ENCODE assay signal across 9 cellular contexts in the genomic region with DNA sequence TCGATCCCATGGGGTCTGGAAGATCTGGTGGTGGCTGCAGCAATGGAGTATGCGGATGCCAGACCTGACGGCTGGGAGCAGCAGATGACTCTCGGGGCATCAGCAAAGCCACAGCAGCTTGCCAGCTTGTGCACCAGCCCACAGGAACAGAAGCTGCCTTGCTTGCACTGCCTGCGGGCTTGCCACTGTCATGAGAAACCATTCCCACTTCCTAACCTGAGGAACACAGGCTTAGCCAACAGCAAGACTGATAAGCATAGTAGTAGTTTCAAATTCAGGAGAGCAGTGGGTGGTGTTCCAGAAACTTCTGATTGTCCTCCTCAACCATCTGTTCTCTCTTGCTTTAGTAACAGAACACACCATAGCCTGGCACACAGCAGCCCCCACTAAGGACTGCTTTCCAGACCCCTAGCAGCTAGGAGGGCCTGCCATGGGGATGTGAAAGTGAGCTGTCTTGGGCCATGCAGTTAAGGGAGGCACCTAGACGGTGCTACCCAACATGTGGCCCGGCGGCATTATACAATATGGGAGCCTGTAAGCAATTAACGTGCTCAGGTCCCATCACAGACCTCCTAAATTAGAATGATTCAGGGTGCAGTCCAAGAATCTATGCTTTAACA. TPM values are rescaled to one million over a fixed set of nuclear protein-coding genes. Genes with fewer than 3 reads are reported as not detected.
DNase-seq lines count a peak whose midpoint lies in the region; ATAC-seq and TF ChIP-seq lines count a peak whose summit lies in the region.
"Had no signal": no experiment of that assay in that cellular context is flagged by ENCODE, and none has a peak within 500 bp of the region (broad histone marks: within the 10 kb centered on the region; RNA-seq: fewer than 3 reads in every experiment).

No MANE protein-coding gene starts in this region.

- H3K4me3 Mint-ChIP-seq in central memory CD8-positive, alpha-beta T cell: peak overlapping the region; percentile 12

- H3K4me1 ChIP-seq in muscle layer of colon (ENCODE audit: insufficient read depth, low read length): peaks cover 48% of the 10 kb centered on the region

- ATAC-seq in central memory CD8-positive, alpha-beta T cell (replicated peaks; ENCODE audit: extremely low read depth, poor library complexity, severe bottlenecking): no peak
- ATAC-seq in GM19467 (IDR thresholded peaks at IDR 0.05; ENCODE audit: unreplicated experiment): no peak
- no peak for ATAC-seq in HG03354 (IDR thresholded peaks at IDR 0.05; ENCODE audit: poor library complexity, severe bottlenecking, unreplicated experiment)

- no peak overlapping the region for H3K27ac Mint-ChIP-seq in central memory CD8-positive, alpha-beta T cell (ENCODE audit: low read depth)

- peak; percentile 82 for DNase-seq in Jurkat, Clone E6-1 (ENCODE audit: low read depth, low spot score)
- DNase-seq in central memory CD8-positive, alpha-beta T cell (ENCODE audit: low spot score in 2 of 2): no peak
- DNase-seq in LoVo (ENCODE audit: low spot score): no peak
- no peak for DNase-seq in AG08395 (ENCODE audit: low spot score)
- DNase-seq: activated gamma-delta T cell had no signal

- H3K9ac ChIP-seq in muscle layer of colon (ENCODE audit: low read length): no peak overlapping the region

- peaks cover 57% of the 10 kb centered on the region for H3K4me1 Mint-ChIP-seq in central memory CD8-positive, alpha-beta T cell

- H3K36me3 Mint-ChIP-seq in central memory CD8-positive, alpha-beta T cell (ENCODE audit: insufficient read depth): peaks cover 16% of the 10 kb centered on the region

- H3K27ac ChIP-seq in 22Rv1 (peak overlapping the region; percentile 87), muscle layer of colon (ENCODE audit: low read depth, low read length) (peak overlapping the region; percentile 12)

- TF ChIP-seq CTCF in 22Rv1 (IDR thresholded peaks at IDR 0.05): no peak

- no peaks in the 10 kb centered on the region for H3K9me3 ChIP-seq in muscle layer of colon (ENCODE audit: low read length)

- no peaks in the 10 kb centered on the region for H3K27me3 Mint-ChIP-seq in central memory CD8-positive, alpha-beta T cell

- H3K4me3 ChIP-seq in Jurkat, Clone E6-1 (ENCODE audit: low read length): no peak overlapping the region
- H3K4me3 ChIP-seq in muscle layer of colon (ENCODE audit: low read depth in 1 of 2, low read length in 2 of 2): no peak overlapping the region

- H3K9me3 Mint-ChIP-seq in central memory CD8-positive, alpha-beta T cell: no peaks in the 10 kb centered on the region

- no peaks in the 10 kb centered on the region for H3K36me3 ChIP-seq in muscle layer of colon (ENCODE audit: insufficient read depth, low read length)

- H3K27me3 ChIP-seq in muscle layer of colon (ENCODE audit: control insufficient read depth in 1 of 2, insufficient read depth in 2 of 2, low read length in 2 of 2): no peaks in the 10 kb centered on the region

RNA-seq across cellular contexts. Expression of gene ANXA11, which starts 7.3 kb away (rescaled TPM):
- polyA plus RNA-seq in Jurkat, Clone E6-1 (2012; ENCODE audit: insufficient read depth, insufficient read length): 169 TPM
